ENCODE assay signal across 2 cellular contexts in genomic region chr15:40743921-40744809, GRCh38.
TF ChIP-seq lines count a peak whose summit lies in the region.

No MANE protein-coding gene starts in this region.

TF ChIP-seq in HEK293, 187 proteins besides CTCF, POLR2A, EP300 and RAD21:
- TF ChIP-seq PRDM10 (tag by site-specific recombination; IDR thresholded peaks at IDR 0.05), result peak; percentile 53; the same call in 1 of the 2 replicates
- TF ChIP-seq ZNF843 (tag by site-specific recombination; IDR thresholded peaks at IDR 0.05), result no peak
- TF ChIP-seq EGR2 (tag by site-specific recombination; IDR thresholded peaks at IDR 0.05; ENCODE audit: low read depth), result 0 out of 2 replicates have a peak, but pooled peaks have one; percentile 15
- TF ChIP-seq ZFHX2 (tag by site-specific recombination; conservative IDR thresholded peaks at IDR 0.05), result peak; percentile 45; the same call in 1 of the 2 replicates
- no peak for TF ChIP-seq ZNF621 (tag by site-specific recombination; IDR thresholded peaks at IDR 0.05)
- 0 out of 2 replicates have a peak, but pooled peaks have one; percentile 17 for TF ChIP-seq PRDM1 (tag by site-specific recombination; IDR thresholded peaks at IDR 0.05)

TF ChIP-seq in H1, 55 proteins besides CTCF, POLR2A, EP300 and RAD21:
- TF ChIP-seq TCF12 (IDR thresholded peaks at IDR 0.05; ENCODE audit: low read depth, low read length), result no peak
- TF ChIP-seq CREB1 (IDR thresholded peaks at IDR 0.05), result no peak
- TF ChIP-seq RNF2 (IDR thresholded peaks at IDR 0.05; ENCODE audit: borderline replicate concordance, low read depth, low read length, missing control alignments, poor library complexity, severe bottlenecking), result no peak
